16 cellular contexts compared by ENCODE assay signal in genomic region chr1:9193226-9193625, GRCh38.
"Had no signal": no experiment of that assay in that cellular context is flagged by ENCODE, and none has a peak within 500 bp of the region (broad histone marks: within the 10 kb centered on the region; RNA-seq: fewer than 3 reads in every experiment).

No MANE protein-coding gene starts in this region.

- H3K27ac ChIP-seq: epithelial cell of prostate, foreskin keratinocyte, heart left ventricle, left ventricle myocardium inferior, testis had no signal

- H3K36me3 ChIP-seq: heart left ventricle, left ventricle myocardium inferior had no signal

- H3K4me3 ChIP-seq: heart left ventricle, left ventricle myocardium inferior, testis had no signal

- H3K9me3 ChIP-seq: heart left ventricle, left ventricle myocardium inferior, testis had no signal

- DNase-seq: activated CD4-positive, alpha-beta T cell treated with anti-CD3 and anti-CD28 coated beads for 48 hours; activated CD8-positive, alpha-beta T cell treated with anti-CD3 and anti-CD28 coated beads, Interleukin-2, amount 10 ng/mL, durations not matched to agents 7 days and 5 days; activated naive CD4-positive, alpha-beta T cell treated with anti-CD3 and anti-CD28 coated beads for 36 hours; effector memory CD4-positive, alpha-beta T cell; foreskin keratinocyte; heart left ventricle; left ventricle myocardium inferior; mesendoderm; stimulated activated CD4-positive, alpha-beta T cell treated with anti-CD3 and anti-CD28 coated beads, Interleukin-4, amount 100 ng/mL, for 24 hours; stimulated activated naive CD8-positive, alpha-beta T cell treated with anti-CD3 and anti-CD28 coated beads, Interleukin-15, amount 100 ng/mL, for 72 hours; testis had no signal

- H3K27me3 ChIP-seq: foreskin keratinocyte, testis had no signal

- H3K4me1 Mint-ChIP-seq: central memory CD8-positive, alpha-beta T cell had no signal

- H3K27ac Mint-ChIP-seq: activated CD8-positive, alpha-beta T cell treated with anti-CD3 and anti-CD28 coated beads, Interleukin-2, amount 10 ng/mL, durations not matched to agents 7 days and 5 days; activated naive CD4-positive, alpha-beta T cell treated with anti-CD3 and anti-CD28 coated beads for 36 hours; activated T-helper 17 cell treated with anti-CD3 and anti-CD28 coated beads, Interleukin-2, amount 50 U/mL, for 72 hours; nephron had no signal

- H3K4me3 Mint-ChIP-seq: activated CD8-positive, alpha-beta T cell treated with anti-CD3 and anti-CD28 coated beads, Interleukin-2, amount 10 ng/mL, durations not matched to agents 7 days and 5 days; activated naive CD4-positive, alpha-beta T cell treated with anti-CD3 and anti-CD28 coated beads for 36 hours; activated T-helper 17 cell treated with anti-CD3 and anti-CD28 coated beads, Interleukin-2, amount 50 U/mL, for 72 hours; central memory CD8-positive, alpha-beta T cell; nephron; stimulated activated naive CD8-positive, alpha-beta T cell treated with anti-CD3 and anti-CD28 coated beads, Interleukin-15, amount 100 ng/mL, for 72 hours had no signal

- FAIRE-seq: keratinocyte had no signal

- ATAC-seq: activated CD8-positive, alpha-beta T cell treated with anti-CD3 and anti-CD28 coated beads, Interleukin-2, amount 10 ng/mL, durations not matched to agents 7 days and 5 days; activated T-helper 17 cell treated with anti-CD3 and anti-CD28 coated beads, Interleukin-2, amount 50 U/mL, for 72 hours; foreskin keratinocyte; stimulated activated naive CD8-positive, alpha-beta T cell treated with anti-CD3 and anti-CD28 coated beads, Interleukin-15, amount 100 ng/mL, for 72 hours had no signal

- H3K9me3 Mint-ChIP-seq: activated naive CD4-positive, alpha-beta T cell treated with anti-CD3 and anti-CD28 coated beads for 36 hours; activated T-helper 17 cell treated with anti-CD3 and anti-CD28 coated beads, Interleukin-2, amount 50 U/mL, for 72 hours; central memory CD8-positive, alpha-beta T cell; nephron; stimulated activated naive CD8-positive, alpha-beta T cell treated with anti-CD3 and anti-CD28 coated beads, Interleukin-15, amount 100 ng/mL, for 72 hours had no signal
